1 cellular context compared by ENCODE assay signal in genomic region chr2:145161656-145162055, GRCh38.
TF ChIP-seq lines count a peak whose summit lies in the region.

No MANE protein-coding gene starts in this region.

TF ChIP-seq in SK-N-SH treated with all-trans-retinoic acid at 6 μM for 48 hours, 23 proteins besides CTCF, POLR2A, EP300 and RAD21 (continued from another document):
- no peak for TF ChIP-seq ZC3H10 (CRISPR knock-in tag; IDR thresholded peaks at IDR 0.05)
- TF ChIP-seq, protein P1, sequence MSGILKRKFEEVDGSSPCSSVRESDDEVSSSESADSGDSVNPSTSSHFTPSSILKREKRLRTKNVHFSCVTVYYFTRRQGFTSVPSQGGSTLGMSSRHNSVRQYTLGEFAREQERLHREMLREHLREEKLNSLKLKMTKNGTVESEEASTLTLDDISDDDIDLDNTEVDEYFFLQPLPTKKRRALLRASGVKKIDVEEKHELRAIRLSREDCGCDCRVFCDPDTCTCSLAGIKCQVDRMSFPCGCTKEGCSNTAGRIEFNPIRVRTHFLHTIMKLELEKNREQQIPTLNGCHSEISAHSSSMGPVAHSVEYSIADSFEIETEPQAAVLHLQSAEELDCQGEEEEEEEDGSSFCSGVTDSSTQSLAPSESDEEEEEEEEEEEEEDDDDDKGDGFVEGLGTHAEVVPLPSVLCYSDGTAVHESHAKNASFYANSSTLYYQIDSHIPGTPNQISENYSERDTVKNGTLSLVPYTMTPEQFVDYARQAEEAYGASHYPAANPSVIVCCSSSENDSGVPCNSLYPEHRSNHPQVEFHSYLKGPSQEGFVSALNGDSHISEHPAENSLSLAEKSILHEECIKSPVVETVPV (CRISPR knock-in tag; IDR thresholded peaks at IDR 0.05), result no peak
